In genomic region chr9:38031594-38031993, GRCh38 we compare ENCODE assay signal across 19 cellular contexts. TPM values are rescaled to one million over a fixed set of nuclear protein-coding genes. Genes with fewer than 3 reads are reported as not detected.
DNase-seq lines count a peak whose midpoint lies in the region; ATAC-seq, FAIRE-seq and TF ChIP-seq lines count a peak whose summit lies in the region.
"Had no signal": no experiment of that assay in that cellular context is flagged by ENCODE, and none has a peak within 500 bp of the region (broad histone marks: within the 10 kb centered on the region; RNA-seq: fewer than 3 reads in every experiment).

No MANE protein-coding gene starts in this region.

- no peak overlapping the region for H2BK12ac ChIP-seq in trophoblast cell (ENCODE audit: low read length)

- no peak for FAIRE-seq in kidney (lab: Jason Lieb, UNC)
- FAIRE-seq: D721Med, G401.6, GM12878 had no signal

- TF ChIP-seq CTCF in RWPE2 (IDR thresholded peaks at IDR 0.05; ENCODE audit: poor library complexity, severe bottlenecking) (no peak), kidney (IDR thresholded peaks at IDR 0.05; ENCODE audit: borderline replicate concordance, extremely low read depth, insufficient read depth) (no peak), uterus (IDR thresholded peaks at IDR 0.05) (no peak)

- H3K27ac ChIP-seq in RWPE2 (ENCODE audit: poor library complexity, severe bottlenecking) (peak overlapping the region; percentile 98), kidney (ENCODE audit: low read depth in 2 of 2, low read length in 2 of 2) (peak overlapping the region; percentile 39 to 75), trophoblast cell (ENCODE audit: low read depth, low read length) (no peak overlapping the region), uterus (peak overlapping the region; percentile 50 to 61)
- H3K27ac ChIP-seq: neural progenitor cell had no signal

- no peak for TF ChIP-seq POLR2A in uterus (IDR thresholded peaks at IDR 0.05)

- WGBS in trophoblast cell (ENCODE audit: extremely low coverage, insufficient coverage, insufficient read length) = no CpG with 5 or more reads among the region's 4 CpGs

- no peak overlapping the region for H2BK120ac ChIP-seq in trophoblast cell (ENCODE audit: insufficient read depth, low read length, poor library complexity)

- H3K4me1 ChIP-seq in RWPE2 (ENCODE audit: insufficient read depth, poor library complexity, severe bottlenecking) (peaks cover 64% of the 10 kb centered on the region), kidney (ENCODE audit: control insufficient read depth in 1 of 2, insufficient read depth in 1 of 2, low read depth in 1 of 2, low read length in 2 of 2) (peaks cover 21 to 33% of the 10 kb centered on the region in 2 donors), trophoblast cell (ENCODE audit: control insufficient read depth in 1 of 2, insufficient read depth in 2 of 2, low read length in 2 of 2) (peaks cover 32% of the 10 kb centered on the region in 2 experiments), uterus (peaks cover 5 to 14% of the 10 kb centered on the region in 2 donors)
- H3K4me1 ChIP-seq: neural progenitor cell had no signal

- H2BK5ac ChIP-seq in trophoblast cell (ENCODE audit: low read depth, low read length, poor library complexity) = no peak overlapping the region

- no peak for DNase-seq in RWPE2 (ENCODE audit: low spot score)
- DNase-seq in kidney = no peak
- no peak for DNase-seq in trophoblast cell
- no peak for DNase-seq in uterus
- DNase-seq in stimulated activated CD4-positive, alpha-beta T cell treated with anti-CD3 and anti-CD28 coated beads, Interleukin-1b, Interleukin-23, amount 100 ng/mL, for 48 hours = no peak
- DNase-seq in DMS79 (lab: John Stamatoyannopoulos, UW) = no peak
- no peak for DNase-seq in NCI-H2196 treated with DMSO at 0.1 percent for 48 hours (lab: John Stamatoyannopoulos, UW; ENCODE audit: unreplicated experiment)
- DNase-seq: activated CD4-positive, alpha-beta T cell treated with anti-CD3 and anti-CD28 coated beads, Interleukin-2, amount 50 U/mL, for 48 hours; activated T-cell treated with anti-CD3 and anti-CD28 coated beads, Interleukin-2, amount 50 U/mL, for 4 hours; mesendoderm; NCI-H1048; NCI-H2081 treated with DMSO at 0.1 percent for 48 hours; NCI-H774; retina had no signal

- H3K9ac ChIP-seq in kidney (ENCODE audit: low read length in 2 of 2) = no peak overlapping the region
- no peak overlapping the region for H3K9ac ChIP-seq in trophoblast cell (ENCODE audit: low read length)
- H3K9ac ChIP-seq: neural progenitor cell had no signal

- no peak overlapping the region for H3K14ac ChIP-seq in trophoblast cell (ENCODE audit: low read length)

- H3K79me1 ChIP-seq in trophoblast cell (ENCODE audit: low read length) = peaks cover 12% of the 10 kb centered on the region

- H3K18ac ChIP-seq in trophoblast cell (ENCODE audit: low read length) = peak overlapping the region; percentile 1

- peak overlapping the region; percentile 82 for H3K4ac ChIP-seq in trophoblast cell (ENCODE audit: low read depth, low read length)

- no peak overlapping the region for H3K4me2 ChIP-seq in trophoblast cell (ENCODE audit: low read length)
- H3K4me2 ChIP-seq: neural progenitor cell had no signal

- ATAC-seq in RWPE2 (ENCODE audit: low read depth) = no peak
- ATAC-seq: activated T-cell treated with anti-CD3 and anti-CD28 coated beads, Interleukin-2, amount 50 U/mL, for 4 hours; GM12878 had no signal

- H4K91ac ChIP-seq in trophoblast cell (ENCODE audit: low read depth, low read length) = no peak overlapping the region

- no peak overlapping the region for H4K12ac ChIP-seq in trophoblast cell (ENCODE audit: low read depth, low read length)

- H3K27me3 ChIP-seq in RWPE2 (ENCODE audit: insufficient read depth, poor library complexity, severe bottlenecking) (no peaks in the 10 kb centered on the region), trophoblast cell (ENCODE audit: insufficient read depth, low read length) (no peaks in the 10 kb centered on the region), uterus (no peaks in the 10 kb centered on the region)
- H3K27me3 ChIP-seq: breast epithelium, neural progenitor cell had no signal

- H3K36me3 ChIP-seq in RWPE2 (ENCODE audit: low read depth) (no peaks in the 10 kb centered on the region), kidney (ENCODE audit: control insufficient read depth in 1 of 2, insufficient read depth in 2 of 2, low read length in 2 of 2) (no peaks in the 10 kb centered on the region), trophoblast cell (ENCODE audit: control insufficient read depth in 1 of 2, insufficient read depth in 2 of 2, low read length in 2 of 2) (no peaks in the 10 kb centered on the region), uterus (no peaks in the 10 kb centered on the region)
- H3K36me3 ChIP-seq: breast epithelium, neural progenitor cell had no signal

- peaks cover 35% of the 10 kb centered on the region for H3K79me2 ChIP-seq in trophoblast cell (ENCODE audit: control insufficient read depth, insufficient read depth, low read length, poor library complexity)

- no peak overlapping the region for H3K4me3 ChIP-seq in RWPE2 (ENCODE audit: severe bottlenecking)
- no peak overlapping the region for H3K4me3 ChIP-seq in kidney (ENCODE audit: low read length in 2 of 2)
- no peak overlapping the region for H3K4me3 ChIP-seq in trophoblast cell (ENCODE audit: low read depth, low read length)
- no peak overlapping the region for H3K4me3 ChIP-seq in uterus
- H3K4me3 ChIP-seq: breast epithelium, GM12878, neural progenitor cell had no signal

- no peaks in the 10 kb centered on the region for H3K9me3 ChIP-seq in RWPE2 (ENCODE audit: severe bottlenecking)
- no peaks in the 10 kb centered on the region for H3K9me3 ChIP-seq in kidney (ENCODE audit: control insufficient read depth in 1 of 2, low read length in 2 of 2)
- H3K9me3 ChIP-seq in trophoblast cell (ENCODE audit: insufficient read depth, low read depth, low read length) = peaks cover 4% of the 10 kb centered on the region
- H3K9me3 ChIP-seq in uterus = no peaks in the 10 kb centered on the region
- H3K9me3 ChIP-seq: breast epithelium had no signal

- H2AFZ ChIP-seq in trophoblast cell (ENCODE audit: insufficient read depth, low read length, poor library complexity) = no peak overlapping the region
- H2AFZ ChIP-seq: neural progenitor cell had no signal

- H3K23ac ChIP-seq in trophoblast cell (ENCODE audit: low read length) = no peak overlapping the region

- no peak overlapping the region for H2AK5ac ChIP-seq in trophoblast cell (ENCODE audit: low read length)

- intact Hi-C loops in kidney (cut with DNase I) (no loop called here), uterus (cut with DNase I; ENCODE audit: low total_unique reads) (no loop called here)

- no peak overlapping the region for H4K8ac ChIP-seq in trophoblast cell (ENCODE audit: low read depth, low read length)

RNA-seq across cellular contexts. Expression of gene SHB, which starts 37.4 kb away (rescaled TPM):
- total RNA-seq in kidney (39.8 TPM), uterus (10 to 100 TPM in 1 of 4 donors, 1 to 10 TPM in 3; 3.5 to 19.6 (median 7.3) TPM)
- 16.4 TPM for polyA plus RNA-seq in kidney (ENCODE audit: insufficient read depth, low read depth, low replicate concordance)
- polyA plus RNA-seq in trophoblast cell (2013) = 21.8 and 22.1 TPM in 2 replicates
